ENCODE assay signal across 8 cellular contexts in genomic region chr4:1746265-1746691, GRCh38. TPM values are rescaled to one million over a fixed set of nuclear protein-coding genes. Genes with fewer than 3 reads are reported as not detected.
A peak's percentile ranks its signal among the peaks of the same experiment; 100 is the strongest.
DNase-seq lines count a peak whose midpoint lies in the region; ATAC-seq, FAIRE-seq and TF ChIP-seq lines count a peak whose summit lies in the region.

No MANE protein-coding gene starts in this region.

- in situ Hi-C loops in brain microvascular endothelial cell (cut with HindIII; ENCODE audit: low pct_ligation_motif_present, low sequenced_read_pairs), result no loop called here

- TF ChIP-seq POLR2A in A549 (IDR thresholded peaks at IDR 0.05; ENCODE audit: low read length), result no peak

- no peak overlapping the region for H3K4me2 ChIP-seq in A549

- TF ChIP-seq CTCF in A549 (IDR thresholded peaks at IDR 0.05), result peak; percentile 54
- TF ChIP-seq CTCF in VCaP (conservative IDR thresholded peaks at IDR 0.05), result peak; percentile 74
- TF ChIP-seq CTCF in brain microvascular endothelial cell (IDR thresholded peaks at IDR 0.05; ENCODE audit: low read depth, low read length, missing control alignments), result peak; percentile 93
- TF ChIP-seq CTCF in kidney epithelial cell (IDR thresholded peaks at IDR 0.05; ENCODE audit: insufficient read depth, low read length, poor library complexity, severe bottlenecking), result peak; percentile 98

- ATAC-seq in A549, result peak; percentile 65 to 88

- no peak for TF ChIP-seq EP300 in A549 (IDR thresholded peaks at IDR 0.05)

- peak; percentile 52 to 56 for TF ChIP-seq RAD21 in A549 (conservative IDR thresholded peaks at IDR 0.05 in 1 of 2, IDR thresholded peaks at IDR 0.05 in 1 of 2)

- no peaks in the 10 kb centered on the region; the same call in 2 of the 3 replicates for H3K4me1 ChIP-seq in A549

- no CpG with 5 or more reads among the region's 17 CpGs for WGBS in A549 (ENCODE audit: missing lambda C conversion rate)

- no peak overlapping the region for H3K27ac ChIP-seq in A549
- H3K27ac ChIP-seq in VCaP, result no peak overlapping the region
- H3K27ac ChIP-seq in brain microvascular endothelial cell, result no peak overlapping the region

- POLR2A ChIA-PET in A549 (lab: Yijun Ruan, JAX), result no interaction called here

- no peak for FAIRE-seq in A549 (lab: Jason Lieb, UNC)

- H3K36me3 ChIP-seq in brain microvascular endothelial cell (replicated peaks), result peaks cover 8% of the 10 kb centered on the region
- no peaks in the 10 kb centered on the region for H3K36me3 ChIP-seq in kidney epithelial cell (ENCODE audit: control insufficient read depth, insufficient read depth, low read length)

- CTCF ChIA-PET in A549 (lab: Yijun Ruan, JAX), result interaction anchor here (0.6 to 13.8 kb wide), 20 partner anchors 9 to 195 kb away, joined by 3 to 227 read pairs (median 4); partner anchors contain the start of gene FGFR3

- no peak overlapping the region for H3K4me3 ChIP-seq in A549
- no peak overlapping the region for H3K4me3 ChIP-seq in brain microvascular endothelial cell (ENCODE audit: low read depth, low read length)
- H3K4me3 ChIP-seq in kidney epithelial cell (ENCODE audit: low read depth, low read length), result no peak overlapping the region

- H3K27me3 ChIP-seq in brain microvascular endothelial cell (replicated peaks) (no peaks in the 10 kb centered on the region), kidney epithelial cell (ENCODE audit: control insufficient read depth, insufficient read depth, low read length) (peaks cover 8% of the 10 kb centered on the region)

- H3K9me3 ChIP-seq in A549, result no peaks in the 10 kb centered on the region

- DNase-seq in A549 (ENCODE audit: low read depth in 1 of 2, low spot score in 1 of 2) (peak; percentile 73 to 77), GM19240 (ENCODE audit: insufficient read length, low spot score) (peak; percentile 90), NCI-H1092 (lab: John Stamatoyannopoulos, UW) (peak; percentile 54), brain microvascular endothelial cell (peak; percentile 74), kidney epithelial cell (ENCODE audit: low read depth) (no peak), dedifferentiated amniotic fluid mesenchymal stem cell (ENCODE audit: extremely low spot score) (no peak)
- peak; percentile 84 to 85 for DNase-seq in stimulated activated CD4-positive, alpha-beta T cell treated with anti-CD3 and anti-CD28 coated beads, Interleukin-4, amount 100 ng/mL, for 48 hours (ENCODE audit: low read depth in 2 of 2)

TF ChIP-seq in A549, 52 proteins besides CTCF, POLR2A, EP300 and RAD21:
- TF ChIP-seq SMC3 (IDR thresholded peaks at IDR 0.05) (peak; percentile 70), JUN (IDR thresholded peaks at IDR 0.05) (peak in 1 of 2 experiments; percentile 29; a peak in 1 of 5 replicates), ATOH8 (CRISPR knock-in tag; IDR thresholded peaks at IDR 0.05; ENCODE audit: low read depth) (no peak), RCOR1 (IDR thresholded peaks at IDR 0.05; ENCODE audit: low read depth, low read length) (no peak), ZC3H11A (IDR thresholded peaks at IDR 0.05) (0 out of 2 replicates have a peak, but pooled peaks have one; percentile 0)
- TF ChIP-seq, protein P1, sequence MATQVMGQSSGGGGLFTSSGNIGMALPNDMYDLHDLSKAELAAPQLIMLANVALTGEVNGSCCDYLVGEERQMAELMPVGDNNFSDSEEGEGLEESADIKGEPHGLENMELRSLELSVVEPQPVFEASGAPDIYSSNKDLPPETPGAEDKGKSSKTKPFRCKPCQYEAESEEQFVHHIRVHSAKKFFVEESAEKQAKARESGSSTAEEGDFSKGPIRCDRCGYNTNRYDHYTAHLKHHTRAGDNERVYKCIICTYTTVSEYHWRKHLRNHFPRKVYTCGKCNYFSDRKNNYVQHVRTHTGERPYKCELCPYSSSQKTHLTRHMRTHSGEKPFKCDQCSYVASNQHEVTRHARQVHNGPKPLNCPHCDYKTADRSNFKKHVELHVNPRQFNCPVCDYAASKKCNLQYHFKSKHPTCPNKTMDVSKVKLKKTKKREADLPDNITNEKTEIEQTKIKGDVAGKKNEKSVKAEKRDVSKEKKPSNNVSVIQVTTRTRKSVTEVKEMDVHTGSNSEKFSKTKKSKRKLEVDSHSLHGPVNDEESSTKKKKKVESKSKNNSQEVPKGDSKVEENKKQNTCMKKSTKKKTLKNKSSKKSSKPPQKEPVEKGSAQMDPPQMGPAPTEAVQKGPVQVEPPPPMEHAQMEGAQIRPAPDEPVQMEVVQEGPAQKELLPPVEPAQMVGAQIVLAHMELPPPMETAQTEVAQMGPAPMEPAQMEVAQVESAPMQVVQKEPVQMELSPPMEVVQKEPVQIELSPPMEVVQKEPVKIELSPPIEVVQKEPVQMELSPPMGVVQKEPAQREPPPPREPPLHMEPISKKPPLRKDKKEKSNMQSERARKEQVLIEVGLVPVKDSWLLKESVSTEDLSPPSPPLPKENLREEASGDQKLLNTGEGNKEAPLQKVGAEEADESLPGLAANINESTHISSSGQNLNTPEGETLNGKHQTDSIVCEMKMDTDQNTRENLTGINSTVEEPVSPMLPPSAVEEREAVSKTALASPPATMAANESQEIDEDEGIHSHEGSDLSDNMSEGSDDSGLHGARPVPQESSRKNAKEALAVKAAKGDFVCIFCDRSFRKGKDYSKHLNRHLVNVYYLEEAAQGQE (IDR thresholded peaks at IDR 0.05), result no peak

RNA-seq across cellular contexts. Expression of gene TACC3, which starts 25.0 kb away (rescaled TPM):
- polyA plus RNA-seq in A549 (2011; rRNA removed) (25.9 and 31.4 TPM in 2 replicates), A549 (2017; fragmentation: RNase III; extraction: RNeasy Plus Mini Kit Qiagen cat#74134 plus additional on column Dnase treatment) (67.3 to 77.2 TPM (median 70.6 TPM) in 3 replicates)
- polyA plus RNA-seq in A549 (2012; cell fraction: cytosol; rRNA removed), result 75.8 and 76.6 TPM in 2 replicates
- polyA plus RNA-seq in A549 (2012; cell fraction: nucleus; rRNA removed), result 168 and 176 TPM in 2 replicates
- polyA minus RNA-seq in A549 (2011; rRNA and poly(A)+ RNA removed), result 17.1 and 23.8 TPM in 2 replicates
- 13.9 and 15.3 TPM in 2 replicates for total RNA-seq in kidney epithelial cell

RNA-seq across cellular contexts. Expression of gene TMEM129, which starts 25.2 kb away (rescaled TPM):
- 12.7 and 15.5 TPM in 2 replicates for polyA plus RNA-seq in A549 (2011; rRNA removed)
- 21.6 and 36.9 TPM in 2 replicates for polyA plus RNA-seq in A549 (2012; cell fraction: cytosol; rRNA removed)
- 39.4 and 63.8 TPM in 2 replicates for polyA plus RNA-seq in A549 (2012; cell fraction: nucleus; rRNA removed)
- polyA plus RNA-seq in A549 (2017; fragmentation: RNase III; extraction: RNeasy Plus Mini Kit Qiagen cat#74134 plus additional on column Dnase treatment), result 15.0 to 20.5 TPM (median 20.4 TPM) in 3 replicates
- 8.1 and 15.3 TPM in 2 replicates for polyA minus RNA-seq in A549 (2011; rRNA and poly(A)+ RNA removed)
- 63.5 and 66.1 TPM in 2 replicates for total RNA-seq in kidney epithelial cell

RNA-seq across cellular contexts. Expression of gene SLBP, which starts 34.2 kb away (rescaled TPM):
- polyA plus RNA-seq in A549 (2011; rRNA removed) (66.7 and 89.9 TPM in 2 replicates), A549 (2017; fragmentation: RNase III; extraction: RNeasy Plus Mini Kit Qiagen cat#74134 plus additional on column Dnase treatment) (80.5 to 88.6 TPM (median 84.6 TPM) in 3 replicates)
- 50.6 and 56.4 TPM in 2 replicates for polyA plus RNA-seq in A549 (2012; cell fraction: cytosol; rRNA removed)
- 31.6 and 38.1 TPM in 2 replicates for polyA plus RNA-seq in A549 (2012; cell fraction: nucleus; rRNA removed)
- 14.0 and 18.2 TPM in 2 replicates for polyA minus RNA-seq in A549 (2011; rRNA and poly(A)+ RNA removed)
- total RNA-seq in kidney epithelial cell, result 66.0 and 74.8 TPM in 2 replicates

RNA-seq across cellular contexts. Expression of gene FGFR3, which starts 46.8 kb away (rescaled TPM):
- polyA plus RNA-seq in A549 (2011; rRNA removed), result 1.6 and 1.9 TPM in 2 replicates
- 4.4 and 7.0 TPM in 2 replicates for polyA plus RNA-seq in A549 (2012; cell fraction: cytosol; rRNA removed)
- polyA plus RNA-seq in A549 (2012; cell fraction: nucleus; rRNA removed), result 25.1 and 29.5 TPM in 2 replicates
- 3.8 to 4.8 TPM (median 3.9 TPM) in 3 replicates for polyA plus RNA-seq in A549 (2017; fragmentation: RNase III; extraction: RNeasy Plus Mini Kit Qiagen cat#74134 plus additional on column Dnase treatment)
- polyA minus RNA-seq in A549 (2011; rRNA and poly(A)+ RNA removed), result 1.4 and 1.5 TPM in 2 replicates
- 2.1 and 3.2 TPM in 2 replicates for total RNA-seq in kidney epithelial cell

Comparison
In these comparisons a context has a peak if more than half of its experiments do, and no peak if none do; other contexts are left out.
1. DNase-seq: peak in A549 (2 of 2), GM19240 (single experiment), NCI-H1092 (single experiment), brain microvascular endothelial cell (single experiment) and stimulated activated CD4-positive, alpha-beta T cell treated with anti-CD3 and anti-CD28 coated beads, Interleukin-4, amount 100 ng/mL, for 48 hours (2 of 2); none in kidney epithelial cell (single experiment) and dedifferentiated amniotic fluid mesenchymal stem cell (single experiment).
2. Peak in every context shown above with its lines, with median percentiles within 50 percentile points of each other: CTCF ChIP-seq.